In genomic region chr5:179964015-179964414, GRCh38 we compare ENCODE assay signal across 19 cellular contexts.
"Had no signal": no experiment of that assay in that cellular context is flagged by ENCODE, and none has a peak within 500 bp of the region (broad histone marks: within the 10 kb centered on the region; RNA-seq: fewer than 3 reads in every experiment).

No MANE protein-coding gene starts in this region.

- H3K27ac ChIP-seq: brain microvascular endothelial cell, colonic mucosa, epithelial cell of prostate, left lung, prostate gland, right atrium auricular region, spleen, transverse colon had no signal

- H3K27me3 ChIP-seq: brain microvascular endothelial cell, colonic mucosa, left lung, right atrium auricular region, spleen, transverse colon had no signal

- H3K9me3 ChIP-seq: colonic mucosa, left lung, prostate gland, right atrium auricular region, spleen, transverse colon had no signal

- H3K4me1 ChIP-seq: colonic mucosa, prostate gland, right atrium auricular region had no signal

- DNase-seq: activated CD4-positive, alpha-beta T cell treated with anti-CD3 and anti-CD28 coated beads, Interleukin-2, amount 50 U/mL, for 48 hours; activated effector memory CD4-positive, alpha-beta T cell treated with anti-CD3 and anti-CD28 coated beads, Interleukin-2, amount 50 U/mL, for 16 hours; activated naive CD4-positive, alpha-beta T cell treated with anti-CD3 and anti-CD28 coated beads, Interleukin-2, amount 10 ng/mL, durations not matched to agents 7 days and 5 days; activated T-cell treated with anti-CD3 and anti-CD28 coated beads, Interleukin-2, amount 50 U/mL, for 72 hours; brain microvascular endothelial cell; central memory CD4-positive, alpha-beta T cell; colonic mucosa; immature natural killer cell; left lung; naive thymus-derived CD8-positive, alpha-beta T cell; spleen; stimulated activated CD4-positive, alpha-beta T cell treated with anti-CD3 and anti-CD28 coated beads, Interleukin-4, amount 100 ng/mL, for 24 hours; stimulated activated naive CD8-positive, alpha-beta T cell treated with anti-CD3 and anti-CD28 coated beads, Interleukin-15, Interleukin-2, amounts not matched to agents 100 U/mL and 50 U/mL, for 24 hours; T-cell; transverse colon had no signal

- H3K36me3 ChIP-seq: prostate gland had no signal

- H3K4me3 ChIP-seq: colonic mucosa, left lung, lung, prostate gland, right atrium auricular region, spleen, transverse colon had no signal
